Comparison of ENCODE assay signal across 8 cellular contexts in the genomic region with DNA sequence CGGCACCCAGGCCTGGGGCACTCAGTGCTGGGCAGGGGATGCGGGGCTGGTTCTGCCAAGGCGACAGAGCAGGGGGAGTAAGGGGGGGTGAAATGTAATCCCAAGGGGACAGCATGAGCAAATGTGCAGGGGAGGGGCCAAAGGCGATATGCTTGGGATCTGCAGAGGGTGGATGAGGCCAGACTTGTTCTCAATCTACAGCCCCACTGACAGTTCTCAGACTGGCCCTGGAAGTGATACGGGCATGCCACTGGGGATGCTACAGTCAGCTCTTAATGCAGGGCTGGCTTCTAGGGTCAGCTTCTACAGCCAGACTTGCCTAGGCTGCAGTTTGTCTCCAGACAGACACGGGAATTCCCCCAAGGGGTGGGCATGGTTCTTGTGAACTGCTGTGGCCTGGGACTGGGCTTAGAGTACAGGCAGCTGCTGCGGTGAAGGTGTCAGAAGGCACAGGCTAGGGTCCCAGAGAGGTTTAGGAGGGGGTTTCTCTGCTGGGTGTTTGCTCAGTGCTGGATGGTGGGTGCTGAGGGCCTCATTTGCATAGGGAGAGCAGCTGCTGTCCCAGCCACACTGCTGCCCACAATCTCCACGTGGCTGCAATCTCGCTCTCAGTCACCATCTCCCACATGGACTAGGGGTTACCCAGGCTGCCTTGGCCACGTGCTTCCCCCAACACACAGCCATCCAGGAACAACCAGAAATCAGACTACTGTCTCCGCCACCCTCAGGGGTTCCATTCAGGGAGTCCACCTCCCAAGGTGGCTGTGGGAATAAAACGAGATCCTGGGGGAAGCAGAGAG.
DNase-seq lines count a peak whose midpoint lies in the region; ATAC-seq and TF ChIP-seq lines count a peak whose summit lies in the region.

No MANE protein-coding gene starts in this region.

- peaks cover 9% of the 10 kb centered on the region for H3K27me3 Mint-ChIP-seq in type B pancreatic cell

- peaks cover 15% of the 10 kb centered on the region for H3K4me1 Mint-ChIP-seq in type B pancreatic cell (ENCODE audit: unreplicated experiment)

- peak overlapping the region; percentile 68 for H3K27ac Mint-ChIP-seq in type B pancreatic cell

- ATAC-seq in HG03060 (IDR thresholded peaks at IDR 0.05; ENCODE audit: low read depth, unreplicated experiment), result peak; percentile 80

- DNase-seq in stimulated activated naive CD4-positive, alpha-beta T cell treated with Interleukin-2 at 50 U/mL for 16 hours (lab: John Stamatoyannopoulos, UW), result peak; percentile 62
- no peak for DNase-seq in stimulated activated naive CD4-positive, alpha-beta T cell (lab: John Stamatoyannopoulos, UW)
- DNase-seq in SW480 (ENCODE audit: low spot score) (peak; percentile 4), left kidney (ENCODE audit: low read depth, low spot score) (peak; percentile 64), type B pancreatic cell (ENCODE audit: extremely low spot score, unreplicated experiment) (no peak), NCI-H226 (no peak), HT-29 (ENCODE audit: low spot score) (no peak)

- no peak overlapping the region for H3K4me3 Mint-ChIP-seq in type B pancreatic cell

- H3K9me3 Mint-ChIP-seq in type B pancreatic cell, result no peaks in the 10 kb centered on the region

- H3K36me3 Mint-ChIP-seq in type B pancreatic cell, result no peaks in the 10 kb centered on the region

- no peak for TF ChIP-seq CTCF in type B pancreatic cell (conservative IDR thresholded peaks at IDR 0.05)

Comparison
In these comparisons a context has a peak if more than half of its experiments do, and no peak if none do; other contexts are left out.
1. DNase-seq: peak in stimulated activated naive CD4-positive, alpha-beta T cell treated with Interleukin-2 at 50 U/mL for 16 hours (single experiment), SW480 (single experiment) and left kidney (single experiment); none in stimulated activated naive CD4-positive, alpha-beta T cell (0 of 6), type B pancreatic cell (single experiment), NCI-H226 (single experiment) and HT-29 (single experiment).